Comparison of ENCODE assay signal across 11 cellular contexts in the genomic region with DNA sequence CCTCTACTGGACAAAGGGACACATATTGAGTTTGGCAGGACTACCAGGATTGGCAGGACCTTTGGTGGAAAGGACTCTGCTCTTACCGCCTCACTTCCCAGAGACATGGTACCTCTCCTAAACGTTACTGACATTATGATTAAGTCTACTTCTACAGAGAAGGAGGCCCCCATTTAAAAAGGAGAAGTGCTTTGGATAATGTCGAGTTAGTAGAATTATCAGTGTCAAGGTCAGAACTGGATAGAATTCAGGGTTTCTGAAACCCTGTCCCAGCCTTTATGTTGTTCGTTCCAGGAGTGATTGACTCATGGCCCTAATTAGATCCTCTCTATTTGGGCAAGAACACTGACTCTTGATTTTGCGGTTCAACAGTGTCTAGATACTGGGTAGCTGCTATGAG. TPM values are rescaled to one million over a fixed set of nuclear protein-coding genes. Genes with fewer than 3 reads are reported as not detected.
"Had no signal": no experiment of that assay in that cellular context is flagged by ENCODE, and none has a peak within 500 bp of the region (broad histone marks: within the 10 kb centered on the region; RNA-seq: fewer than 3 reads in every experiment).

No MANE protein-coding gene starts in this region.

- H3K4me1 ChIP-seq: HAP-1 had no signal

- H3K9me3 ChIP-seq: HAP-1 had no signal

- H3K9ac ChIP-seq: GM23248 had no signal

- FAIRE-seq: H54 had no signal

- DNase-seq: GM23248, GOT3, H7, H9, HCEC 1CT, HFFc6 had no signal

- H2AFZ ChIP-seq: GM23248, GM23338 had no signal

- H3K4me2 ChIP-seq: GM23338 had no signal

- ATAC-seq: GM23338, HCT116 had no signal

- H3K4me3 ChIP-seq: GM23248, GM23338, HAP-1 had no signal

- H3K36me3 ChIP-seq: HAP-1 had no signal

- H3K27ac ChIP-seq: GM23248 had no signal

RNA-seq across cellular contexts. Expression of a gene that starts 45.8 kb away (rescaled TPM):
- total RNA-seq: GM23248, H4, HFFc6 had no signal
- polyA plus RNA-seq: GM23248 had no signal
